8 cellular contexts compared by ENCODE assay signal in genomic region chr2:158034198-158034831, GRCh38.
A peak's percentile ranks its signal among the peaks of the same experiment; 100 is the strongest.
DNase-seq lines count a peak whose midpoint lies in the region; ATAC-seq and TF ChIP-seq lines count a peak whose summit lies in the region.

No MANE protein-coding gene starts in this region.

- DNase-seq in DMS79 (lab: John Stamatoyannopoulos, UW) (peak; percentile 51), NCI-H1092 treated with DMSO at 0.1 percent for 48 hours (lab: John Stamatoyannopoulos, UW) (peak; percentile 67), SK-N-DZ (ENCODE audit: low spot score) (peak; percentile 90), fibroblast of villous mesenchyme (ENCODE audit: low read depth) (peak; percentile 60), pons (ENCODE audit: low spot score) (peak; percentile 82), posterior cingulate gyrus (no peak)
- no peak for DNase-seq in stimulated activated naive CD4-positive, alpha-beta T cell treated with Interleukin-2 at 50 U/mL for 16 hours (lab: John Stamatoyannopoulos, UW)

- intact Hi-C loops in posterior cingulate gyrus (cut with DNase I): no loop called here

- ATAC-seq in GM21717 (IDR thresholded peaks at IDR 0.05; ENCODE audit: unreplicated experiment): peak; percentile 67

- TF ChIP-seq CTCF in fibroblast of villous mesenchyme (IDR thresholded peaks at IDR 0.05; ENCODE audit: insufficient read depth, low read depth, low read length): peak; percentile 55

- H3K4me3 ChIP-seq in fibroblast of villous mesenchyme (ENCODE audit: low read depth, low read length): no peak overlapping the region

Comparison
In these comparisons a context has a peak if more than half of its experiments do, and no peak if none do; other contexts are left out.
1. DNase-seq: peak in DMS79 (single experiment), NCI-H1092 treated with DMSO at 0.1 percent for 48 hours (single experiment), SK-N-DZ (single experiment), fibroblast of villous mesenchyme (single experiment) and pons (single experiment); none in stimulated activated naive CD4-positive, alpha-beta T cell treated with Interleukin-2 at 50 U/mL for 16 hours (single experiment) and posterior cingulate gyrus (0 of 10).